Comparison of ENCODE assay signal across 28 cellular contexts in genomic region chr15:41583795-41584194, GRCh38.
"Had no signal": no experiment of that assay in that cellular context is flagged by ENCODE, and none has a peak within 500 bp of the region (broad histone marks: within the 10 kb centered on the region; RNA-seq: fewer than 3 reads in every experiment).

No MANE protein-coding gene starts in this region.

- H3K27me3 ChIP-seq: breast epithelium, gastroesophageal sphincter, right atrium auricular region, testis, uterus had no signal

- H2AFZ ChIP-seq: parathyroid adenoma had no signal

- FAIRE-seq: endothelial cell of umbilical vein, kidney had no signal

- H3K4me3 ChIP-seq: breast epithelium, gastroesophageal sphincter, right atrium auricular region, spleen, transverse colon, uterus had no signal

- H3K27ac Mint-ChIP-seq: activated CD4-positive, alpha-beta memory T cell treated with anti-CD3 and anti-CD28 coated beads, Interleukin-2, amount 10 ng/mL, durations not matched to agents 7 days and 5 days; activated CD4-positive, alpha-beta T cell treated with anti-CD3 and anti-CD28 coated beads, Interleukin-2, amount 10 ng/mL, durations not matched to agents 7 days and 5 days; activated naive CD4-positive, alpha-beta T cell treated with anti-CD3 and anti-CD28 coated beads, Interleukin-2, amount 50 U/mL, for 24 hours; activated naive CD8-positive, alpha-beta T cell treated with anti-CD3 and anti-CD28 coated beads, Interleukin-2, amount 50 U/mL, for 24 hours; activated T-helper 17 cell treated with anti-CD3 and anti-CD28 coated beads, Interleukin-2, amount 50 U/mL, for 72 hours; naive B cell had no signal

- H3K9me3 Mint-ChIP-seq: activated CD4-positive, alpha-beta memory T cell treated with anti-CD3 and anti-CD28 coated beads, Interleukin-2, amount 10 ng/mL, durations not matched to agents 7 days and 5 days; activated CD4-positive, alpha-beta T cell treated with anti-CD3 and anti-CD28 coated beads, Interleukin-2, amount 10 ng/mL, durations not matched to agents 7 days and 5 days; activated naive CD4-positive, alpha-beta T cell treated with anti-CD3 and anti-CD28 coated beads, Interleukin-2, amount 50 U/mL, for 24 hours; activated naive CD8-positive, alpha-beta T cell treated with anti-CD3 and anti-CD28 coated beads, Interleukin-2, amount 50 U/mL, for 24 hours; activated T-cell treated with anti-CD3 and anti-CD28 coated beads, Interleukin-2, amount 50 U/mL, for 4 hours; activated T-helper 17 cell treated with anti-CD3 and anti-CD28 coated beads, Interleukin-2, amount 50 U/mL, for 72 hours; mesothelial cell of epicardium had no signal

- H3K9me3 ChIP-seq: breast epithelium, gastroesophageal sphincter, right atrium auricular region, spleen, testis, transverse colon, uterus had no signal

- H3K36me3 Mint-ChIP-seq: activated naive CD4-positive, alpha-beta T cell treated with anti-CD3 and anti-CD28 coated beads, Interleukin-2, amount 50 U/mL, for 24 hours; mesothelial cell of epicardium; naive B cell had no signal

- ATAC-seq: activated naive CD8-positive, alpha-beta T cell treated with anti-CD3 and anti-CD28 coated beads, Interleukin-2, amount 50 U/mL, for 24 hours; activated T-cell treated with anti-CD3 and anti-CD28 coated beads, Interleukin-2, amount 50 U/mL, for 4 hours; activated T-helper 17 cell treated with anti-CD3 and anti-CD28 coated beads, Interleukin-2, amount 50 U/mL, for 72 hours; gastroesophageal sphincter; left colon had no signal

- H3K9ac ChIP-seq: parathyroid adenoma had no signal

- H3K36me3 ChIP-seq: breast epithelium, gastroesophageal sphincter, right atrium auricular region, transverse colon, uterus had no signal

- H3K4me1 ChIP-seq: breast epithelium, parathyroid adenoma, uterus had no signal

- H3K79me2 ChIP-seq: parathyroid adenoma had no signal

- DNase-seq: activated CD4-positive, alpha-beta memory T cell treated with anti-CD3 and anti-CD28 coated beads, Interleukin-2, amount 10 ng/mL, durations not matched to agents 7 days and 5 days; activated CD4-positive, alpha-beta T cell treated with anti-CD3 and anti-CD28 coated beads for 1 hour; activated CD4-positive, alpha-beta T cell treated with anti-CD3 and anti-CD28 coated beads, Interleukin-2, amount 10 ng/mL, durations not matched to agents 7 days and 5 days; activated CD8-positive, alpha-beta memory T cell treated with anti-CD3 and anti-CD28 coated beads, Interleukin-2, amount 50 U/mL, for 48 hours; activated gamma-delta T cell treated with Interleukin-2 at 50 U/mL for 16 hours; activated naive CD8-positive, alpha-beta T cell treated with anti-CD3 and anti-CD28 coated beads, Interleukin-2, amount 50 U/mL, for 24 hours; activated T-cell treated with anti-CD3 and anti-CD28 coated beads, Interleukin-2, amount 50 U/mL, for 4 hours; central memory CD4-positive, alpha-beta T cell; hippocampal formation; kidney; left colon; naive B cell; nucleus accumbens; spleen; stimulated activated CD4-positive, alpha-beta T cell treated with anti-CD3 and anti-CD28 coated beads, Interleukin-2, amount 100 ng/mL, for 48 hours; stimulated activated naive CD4-positive, alpha-beta T cell treated with Interleukin-2 at 50 U/mL for 16 hours; T-helper 2 cell; testis; transverse colon; uterus had no signal

- H3K27ac ChIP-seq: breast epithelium, gastroesophageal sphincter, parathyroid adenoma, right atrium auricular region, spleen, transverse colon had no signal

- H3K4me3 Mint-ChIP-seq: activated CD4-positive, alpha-beta memory T cell treated with anti-CD3 and anti-CD28 coated beads, Interleukin-2, amount 10 ng/mL, durations not matched to agents 7 days and 5 days; activated CD4-positive, alpha-beta T cell treated with anti-CD3 and anti-CD28 coated beads, Interleukin-2, amount 10 ng/mL, durations not matched to agents 7 days and 5 days; activated naive CD4-positive, alpha-beta T cell treated with anti-CD3 and anti-CD28 coated beads, Interleukin-2, amount 50 U/mL, for 24 hours; activated T-cell treated with anti-CD3 and anti-CD28 coated beads, Interleukin-2, amount 50 U/mL, for 4 hours had no signal
